Comparison of ENCODE assay signal across 30 cellular contexts in genomic region chr16:15934991-15935390, GRCh38.
"Had no signal": no experiment of that assay in that cellular context is flagged by ENCODE, and none has a peak within 500 bp of the region (broad histone marks: within the 10 kb centered on the region; RNA-seq: fewer than 3 reads in every experiment).

No MANE protein-coding gene starts in this region.

- H3K4me1 ChIP-seq: ascending aorta had no signal

- H3K27me3 ChIP-seq: ascending aorta, cardiac muscle cell had no signal

- H3K27ac ChIP-seq: ascending aorta, cardiac muscle cell, VCaP had no signal

- H3K9me3 ChIP-seq: ascending aorta had no signal

- FAIRE-seq: bronchial epithelial cell, TTC549 had no signal

- DNase-seq: activated B cell treated with CpG ODN at 0.5 μM for 24 hours; activated CD4-positive, alpha-beta memory T cell treated with anti-CD3 and anti-CD28 coated beads, Interleukin-2, amount 10 ng/mL, durations not matched to agents 7 days and 5 days; activated CD4-positive, alpha-beta T cell treated with anti-CD3 and anti-CD28 coated beads for 48 hours; activated CD4-positive, alpha-beta T cell treated with anti-CD3 and anti-CD28 coated beads, Interleukin-2, amount 10 ng/mL, durations not matched to agents 7 days and 5 days; activated CD4-positive, alpha-beta T cell treated with anti-CD3 and anti-CD28 coated beads, Interleukin-2, amount 50 U/mL, for 48 hours; activated CD4-positive, CD25-positive, alpha-beta regulatory T cell treated with anti-CD3 and anti-CD28 coated beads, Interleukin-2, amount 50 U/mL, for 72 hours; activated CD8-positive, alpha-beta memory T cell treated with anti-CD3 and anti-CD28 coated beads for 24 hours; activated CD8-positive, alpha-beta memory T cell treated with anti-CD3 and anti-CD28 coated beads, Interleukin-2, amount 10 ng/mL, durations not matched to agents 7 days and 5 days; activated CD8-positive, alpha-beta memory T cell treated with anti-CD3 and anti-CD28 coated beads, Interleukin-2, amount 50 U/mL, for 48 hours; activated CD8-positive, alpha-beta T cell treated with anti-CD3 and anti-CD28 coated beads, Interleukin-2, amount 10 ng/mL, durations not matched to agents 7 days and 5 days; activated effector memory CD4-positive, alpha-beta T cell treated with Interleukin-2 at 50 U/mL for 16 hours; activated gamma-delta T cell; activated naive CD4-positive, alpha-beta T cell treated with anti-CD3 and anti-CD28 coated beads, Interleukin-2, amount 10 ng/mL, durations not matched to agents 7 days and 5 days; activated naive CD4-positive, alpha-beta T cell treated with Interleukin-2 at 50 U/mL for 16 hours; activated naive CD8-positive, alpha-beta T cell treated with anti-CD3 and anti-CD28 coated beads, Interleukin-2, amount 10 ng/mL, durations not matched to agents 7 days and 5 days; activated naive CD8-positive, alpha-beta T cell treated with anti-CD3 and anti-CD28 coated beads, Interleukin-2, amount 50 U/mL, for 24 hours; activated T-cell treated with anti-CD3 and anti-CD28 coated beads, Interleukin-2, amount 50 U/mL, for 24 hours; activated T-cell treated with anti-CD3 and anti-CD28 coated beads, Interleukin-2, amount 50 U/mL, for 48 hours; amygdala; anterior cingulate cortex; caudate nucleus; cerebellar nuclear complex; T-helper 1 cell; T-helper 2 cell; T-helper 9 cell had no signal

- H3K4me3 ChIP-seq: ascending aorta, cardiac muscle cell had no signal

- H3K36me3 ChIP-seq: ascending aorta, cardiac muscle cell had no signal

- ATAC-seq: activated CD8-positive, alpha-beta memory T cell treated with anti-CD3 and anti-CD28 coated beads, Interleukin-2, amount 10 ng/mL, durations not matched to agents 7 days and 5 days; activated CD8-positive, alpha-beta T cell treated with anti-CD3 and anti-CD28 coated beads, Interleukin-2, amount 10 ng/mL, durations not matched to agents 7 days and 5 days; activated naive CD8-positive, alpha-beta T cell treated with anti-CD3 and anti-CD28 coated beads, Interleukin-2, amount 50 U/mL, for 24 hours had no signal
